Comparison of ENCODE assay signal across 35 cellular contexts in the genomic region with DNA sequence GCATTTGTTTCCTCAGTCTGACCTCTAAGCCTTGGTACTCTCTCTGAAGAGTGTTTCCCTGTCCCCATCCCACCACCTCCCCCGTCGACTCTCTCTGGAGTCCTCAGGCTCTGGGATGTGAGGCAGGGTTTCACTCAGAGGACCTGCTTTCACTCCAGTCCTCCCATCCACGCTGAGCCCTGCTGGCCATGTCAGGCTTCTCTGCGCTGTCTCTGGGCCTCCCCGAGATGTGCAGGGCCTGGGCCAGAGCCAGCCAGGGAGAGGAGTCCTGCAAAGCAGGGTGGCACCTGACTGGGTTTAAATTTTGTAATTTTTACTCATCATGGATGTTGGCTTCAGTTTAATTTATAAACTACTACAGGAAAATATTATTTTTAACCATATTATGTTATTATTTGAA. TPM values are rescaled to one million over a fixed set of nuclear protein-coding genes. Genes with fewer than 3 reads are reported as not detected.
"Had no signal": no experiment of that assay in that cellular context is flagged by ENCODE, and none has a peak within 500 bp of the region (broad histone marks: within the 10 kb centered on the region; RNA-seq: fewer than 3 reads in every experiment).

No MANE protein-coding gene starts in this region.

- H3K27ac Mint-ChIP-seq: dendritic cell treated with granulocyte-macrophage colony-stimulating factor and Interleukin-4, amounts not matched to agents 40 ng/mL and 50 ng/mL, for 4 days; effector memory CD8-positive, alpha-beta T cell; endodermal cell; mesothelial cell of epicardium; naive B cell had no signal

- H3K9me3 Mint-ChIP-seq: dendritic cell treated with granulocyte-macrophage colony-stimulating factor and Interleukin-4, amounts not matched to agents 40 ng/mL and 50 ng/mL, for 4 days; effector memory CD8-positive, alpha-beta T cell had no signal

- H3K4me3 ChIP-seq: colonic mucosa, esophagus squamous epithelium, gastrocnemius medialis, heart right ventricle, left lung, lower lobe of right lung, mucosa of descending colon had no signal

- H3K4me3 Mint-ChIP-seq: dendritic cell treated with granulocyte-macrophage colony-stimulating factor and Interleukin-4, amounts not matched to agents 40 ng/mL and 50 ng/mL, for 4 days; effector memory CD8-positive, alpha-beta T cell; endodermal cell; mesothelial cell of epicardium had no signal

- DNase-seq: colonic mucosa; cortex of kidney; effector CD8-positive, alpha-beta T cell; effector memory CD8-positive, alpha-beta T cell; erythroblast; esophagus squamous epithelium; foreskin fibroblast; foreskin melanocyte; gastrocnemius medialis; glutamatergic neuron; head of caudate nucleus; heart right ventricle; hippocampal formation; left cardiac atrium; left lung; left ventricle myocardium superior; lower lobe of right lung; mesenchymal stem cell; mucosa of descending colon; naive B cell had no signal

- H3K36me3 ChIP-seq: colonic mucosa, esophagus squamous epithelium, gastrocnemius medialis, heart right ventricle, left lung, lower lobe of right lung had no signal

- H3K27ac ChIP-seq: colonic mucosa, epithelial cell of prostate, esophagus squamous epithelium, gastrocnemius medialis, heart right ventricle, left lung, lower lobe of right lung had no signal

- H3K4me1 Mint-ChIP-seq: endodermal cell, mesothelial cell of epicardium, naive B cell had no signal

- H3K27me3 ChIP-seq: colonic mucosa, gastrocnemius medialis had no signal

- ATAC-seq: effector memory CD8-positive, alpha-beta T cell; esophagus mucosa; gastrocnemius medialis; heart right ventricle; left cardiac atrium; left lung; left ventricle myocardium superior; lower lobe of right lung; mucosa of descending colon had no signal

- H3K36me3 Mint-ChIP-seq: mesothelial cell of epicardium, naive B cell had no signal

- FAIRE-seq: endometrium, islet of Langerhans, keratinocyte had no signal

- H3K4me1 ChIP-seq: colonic mucosa, gastrocnemius medialis, heart right ventricle, left lung, lower lobe of right lung had no signal

RNA-seq across cellular contexts. Expression of a gene that starts 3.3 kb away (rescaled TPM):
- total RNA-seq: colonic mucosa, dermis microvascular lymphatic vessel endothelial cell, endodermal cell, esophagus mucosa, gastrocnemius medialis, glomerular endothelial cell, heart right ventricle, kidney epithelial cell, left cardiac atrium, left lung, left ventricle myocardium superior, lower lobe of right lung, lung microvascular endothelial cell, mesenteric fat pad, mesothelial cell of epicardium, mucosa of descending colon, myocyte had no signal
- polyA plus RNA-seq: heart right ventricle, keratinocyte had no signal

RNA-seq across cellular contexts. Expression of a gene that starts 25.6 kb away (rescaled TPM):
- total RNA-seq: colonic mucosa, dermis microvascular lymphatic vessel endothelial cell, endodermal cell, esophagus mucosa, esophagus squamous epithelium, gastrocnemius medialis, glomerular endothelial cell, heart right ventricle, kidney epithelial cell, left cardiac atrium, left lung, left ventricle myocardium superior, lower leg skin, lower lobe of right lung, lung microvascular endothelial cell, mesenteric fat pad, mesothelial cell of epicardium, mucosa of descending colon, myocyte had no signal
- polyA plus RNA-seq: heart right ventricle, keratinocyte had no signal

RNA-seq across cellular contexts. Expression of a gene that starts 31.2 kb away (rescaled TPM):
- total RNA-seq: colonic mucosa, dermis microvascular lymphatic vessel endothelial cell, endodermal cell, glomerular endothelial cell, kidney epithelial cell, left lung, lower lobe of right lung, lung microvascular endothelial cell, mesenteric fat pad, mesothelial cell of epicardium, mucosa of descending colon, myocyte had no signal
- polyA plus RNA-seq: keratinocyte had no signal
